9 cellular contexts compared by ENCODE assay signal in the genomic region with DNA sequence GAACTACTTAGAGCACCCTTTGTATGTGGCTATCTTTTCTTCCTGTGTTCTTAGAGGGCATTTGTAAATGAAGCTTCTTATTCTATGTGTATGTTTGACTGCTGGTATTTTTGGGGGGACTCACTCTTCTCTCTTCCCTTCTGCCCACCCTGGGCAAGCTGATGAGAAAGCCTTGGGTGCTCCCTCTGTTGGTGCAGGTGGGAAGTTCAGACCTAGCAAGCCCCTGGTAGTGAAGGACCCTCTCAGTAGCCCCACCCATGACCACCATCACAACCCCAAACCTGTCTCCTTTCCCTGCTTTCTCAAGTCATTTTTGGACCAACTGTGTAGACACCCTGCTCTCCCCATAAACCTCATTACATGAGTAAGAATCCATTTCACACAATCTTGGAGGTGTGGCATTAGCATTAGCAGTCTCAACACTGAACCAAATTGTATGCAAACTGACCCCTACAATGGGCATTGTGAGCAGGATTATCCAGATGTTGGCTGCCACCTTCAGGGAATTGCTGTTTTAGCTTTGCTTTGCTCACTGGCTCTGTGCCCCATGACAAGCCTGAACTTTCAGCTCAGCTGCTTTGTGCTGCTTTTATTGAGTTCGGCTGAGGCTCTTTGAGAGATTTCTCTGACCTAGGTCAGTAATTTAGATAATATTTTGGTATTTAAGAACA. TPM values are rescaled to one million over a fixed set of nuclear protein-coding genes. Genes with fewer than 3 reads are reported as not detected.
DNase-seq lines count a peak whose midpoint lies in the region; ATAC-seq and TF ChIP-seq lines count a peak whose summit lies in the region.
"Had no signal": no experiment of that assay in that cellular context is flagged by ENCODE, and none has a peak within 500 bp of the region (broad histone marks: within the 10 kb centered on the region; RNA-seq: fewer than 3 reads in every experiment).

No MANE protein-coding gene starts in this region.

- peak; percentile 18 for DNase-seq in AG10803 (ENCODE audit: low read depth)
- peak; percentile 49 for DNase-seq in NAMALWA (ENCODE audit: low spot score)
- DNase-seq in fibroblast of villous mesenchyme (ENCODE audit: low read depth) = no peak
- DNase-seq in tibial artery = no peak
- no peak for DNase-seq in NCI-H1105 (lab: John Stamatoyannopoulos, UW)
- no peak for DNase-seq in SHP77 treated with DMSO at 0.1 percent for 48 hours (lab: John Stamatoyannopoulos, UW)
- DNase-seq in thyroid gland = no peak
- DNase-seq: stimulated activated CD4-positive, alpha-beta T cell treated with anti-CD3 and anti-CD28 coated beads, Interleukin-2, amount 100 ng/mL, for 24 hours had no signal

- ATAC-seq in GM19023 (IDR thresholded peaks at IDR 0.05; ENCODE audit: unreplicated experiment) = peak; percentile 44

- intact Hi-C loops in tibial artery (cut with DNase I; ENCODE audit: low total_unique reads) (no loop called here), thyroid gland (cut with DNase I) (no loop called here)

- peak; percentile 16; the same call in 1 of the 2 replicates for TF ChIP-seq CTCF in AG10803 (conservative IDR thresholded peaks at IDR 0.05; ENCODE audit: low read length)
- peak; percentile 32 for TF ChIP-seq CTCF in fibroblast of villous mesenchyme (IDR thresholded peaks at IDR 0.05; ENCODE audit: insufficient read depth, low read depth, low read length)
- no peak for TF ChIP-seq CTCF in tibial artery (IDR thresholded peaks at IDR 0.05)
- no peak for TF ChIP-seq CTCF in thyroid gland (IDR thresholded peaks at IDR 0.05)

- H3K36me3 ChIP-seq in tibial artery (no peaks in the 10 kb centered on the region), thyroid gland (no peaks in the 10 kb centered on the region)

- H3K9me3 ChIP-seq in tibial artery (no peaks in the 10 kb centered on the region), thyroid gland (no peaks in the 10 kb centered on the region)

- H3K27ac ChIP-seq in tibial artery (no peak overlapping the region), thyroid gland (no peak overlapping the region)

- H3K4me3 ChIP-seq in AG10803 (ENCODE audit: low read length) = no peak overlapping the region
- H3K4me3 ChIP-seq in fibroblast of villous mesenchyme (ENCODE audit: low read depth, low read length) = no peak overlapping the region
- H3K4me3 ChIP-seq in tibial artery = no peak overlapping the region
- no peak overlapping the region for H3K4me3 ChIP-seq in thyroid gland (replicated peaks in 1 of 3)

- 39 to 43% methylated on average over 1 of the region's 1 CpG for WGBS in thyroid gland, 2 donors

- H3K4me1 ChIP-seq in tibial artery = no peaks in the 10 kb centered on the region
- no peaks in the 10 kb centered on the region for H3K4me1 ChIP-seq in thyroid gland

- H3K27me3 ChIP-seq in tibial artery (no peaks in the 10 kb centered on the region), thyroid gland (no peaks in the 10 kb centered on the region)

- TF ChIP-seq POLR2A in thyroid gland (IDR thresholded peaks at IDR 0.05) = no peak

RNA-seq across cellular contexts. Expression of a gene that starts 27.9 kb away (rescaled TPM):
- total RNA-seq in fibroblast of villous mesenchyme = 1.7 and 2.9 TPM in 2 replicates
- total RNA-seq in thyroid gland = 1 to 10 TPM; 1.2 to 5.5 (median 4.5) TPM

Comparison
In these comparisons a context has a peak if more than half of its experiments do, and no peak if none do; other contexts are left out.
1. DNase-seq: peak in AG10803 (single experiment) and NAMALWA (single experiment); none in fibroblast of villous mesenchyme (single experiment), tibial artery (0 of 2), NCI-H1105 (single experiment), SHP77 treated with DMSO at 0.1 percent for 48 hours (single experiment) and thyroid gland (0 of 2).
2. CTCF ChIP-seq: peak in AG10803 (single experiment) and fibroblast of villous mesenchyme (single experiment); none in tibial artery (0 of 2) and thyroid gland (0 of 6).